ENCODE assay signal across 9 cellular contexts in the genomic region with DNA sequence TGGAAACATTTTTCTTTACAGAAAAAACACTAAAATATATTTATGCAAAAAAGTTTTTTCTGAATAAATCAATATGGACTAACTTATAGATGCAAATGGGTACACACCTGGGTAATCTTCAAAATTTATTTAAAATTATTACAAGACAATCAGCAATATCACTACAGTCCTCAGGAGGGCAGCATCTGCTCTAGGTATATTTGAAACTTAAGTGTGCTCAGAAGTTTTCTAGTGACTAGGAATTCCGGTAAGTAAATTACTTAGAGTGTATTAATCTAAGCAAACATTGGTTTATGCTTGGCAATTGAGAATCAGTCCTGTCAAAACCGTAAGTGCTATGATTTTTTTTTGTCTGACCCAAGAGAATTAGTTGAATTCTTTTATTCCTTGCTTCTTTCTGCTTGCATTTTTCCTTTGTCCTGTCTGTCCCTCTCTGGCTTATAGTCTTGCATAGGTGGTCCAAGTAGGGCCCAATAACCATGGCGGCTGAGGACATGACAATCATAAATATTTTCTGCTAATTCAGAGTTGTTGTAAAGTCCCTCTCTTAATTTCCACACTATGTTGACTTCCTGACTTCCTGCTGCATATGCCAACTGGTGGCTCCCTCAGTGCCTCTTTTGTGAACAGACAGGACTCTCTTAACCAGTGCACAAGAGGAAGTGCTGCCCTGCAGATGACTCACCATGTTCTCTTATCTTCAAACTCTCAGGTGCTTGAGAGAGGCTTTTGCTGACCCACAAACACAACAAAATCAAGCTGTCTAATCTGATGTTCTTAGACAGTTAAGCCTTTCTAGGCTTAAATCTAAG.
A peak's percentile ranks its signal among the peaks of the same experiment; 100 is the strongest.
DNase-seq lines count a peak whose midpoint lies in the region; ATAC-seq, FAIRE-seq and TF ChIP-seq lines count a peak whose summit lies in the region.
"Had no signal": no experiment of that assay in that cellular context is flagged by ENCODE, and none has a peak within 500 bp of the region (broad histone marks: within the 10 kb centered on the region; RNA-seq: fewer than 3 reads in every experiment).

No MANE protein-coding gene starts in this region.

- BruUV-seq in MCF 10A (replicated peaks; lab: Mats Ljungman, UMichigan) = no TSS peak

- H4K20me1 ChIP-seq in OCI-LY1 (ENCODE audit: insufficient read depth, low read length) (no peaks in the 10 kb centered on the region), keratinocyte (ENCODE audit: control insufficient read depth, extremely low read depth, insufficient read depth, low read length) (no peaks in the 10 kb centered on the region)

- intact Hi-C loops in MCF 10A (cut with micrococcal nuclease) = loop anchor here (1.0 to 2.0 kb wide), 2 partner anchors 31 to 342 kb away; no protein-coding TSS in a partner anchor

- H3K4me1 ChIP-seq in OCI-LY1 (ENCODE audit: insufficient read depth, low read length, severe bottlenecking) = no peaks in the 10 kb centered on the region
- H3K4me1 ChIP-seq in keratinocyte (ENCODE audit: control insufficient read depth, extremely low read depth, insufficient read depth, low read length) = no peaks in the 10 kb centered on the region

- H3K9me3 Mint-ChIP-seq in activated naive CD4-positive, alpha-beta T cell treated with anti-CD3 and anti-CD28 coated beads, Interleukin-2, amount 50 U/mL, for 24 hours = no peaks in the 10 kb centered on the region
- H3K9me3 Mint-ChIP-seq in MCF 10A (ENCODE audit: unreplicated experiment) = no peaks in the 10 kb centered on the region
- H3K9me3 Mint-ChIP-seq in stimulated activated naive CD8-positive, alpha-beta T cell treated with anti-CD3 and anti-CD28 coated beads, Interleukin-15, amount 100 ng/mL, for 72 hours = no peaks in the 10 kb centered on the region

- no peak overlapping the region for H3K4me3 Mint-ChIP-seq in activated naive CD4-positive, alpha-beta T cell treated with anti-CD3 and anti-CD28 coated beads, Interleukin-2, amount 50 U/mL, for 24 hours
- no peak overlapping the region for H3K4me3 Mint-ChIP-seq in MCF 10A (ENCODE audit: unreplicated experiment)
- H3K4me3 Mint-ChIP-seq in stimulated activated naive CD8-positive, alpha-beta T cell treated with anti-CD3 and anti-CD28 coated beads, Interleukin-15, amount 100 ng/mL, for 72 hours = no peak overlapping the region

- no peak for DNase-seq in activated naive CD4-positive, alpha-beta T cell (lab: John Stamatoyannopoulos, UW)
- DNase-seq in HUDEP-2 (lab: John Stamatoyannopoulos, UW; ENCODE audit: unreplicated experiment in 76 of 76) = peak in 62 of 76 experiments; percentile 2 to 78 (median 36)
- peak; percentile 63 for DNase-seq in MCF 10A (ENCODE audit: unreplicated experiment)
- peak; percentile 9 for DNase-seq in keratinocyte (ENCODE audit: low read depth, low spot score)
- DNase-seq in stimulated activated naive CD8-positive, alpha-beta T cell treated with anti-CD3 and anti-CD28 coated beads, Interleukin-15, amount 100 ng/mL, for 72 hours = no peak

- dilution Hi-C loops in keratinocyte (cut with MboI; ENCODE audit: extremely low pct_ligation_motif_present, low sequenced_read_pairs) = loop anchor here (25.0 kb wide), 1 partner anchor 308 kb away; no protein-coding TSS in a partner anchor

- no peak overlapping the region for H3K9ac ChIP-seq in OCI-LY1 (ENCODE audit: low read length)
- no peak overlapping the region for H3K9ac ChIP-seq in keratinocyte (ENCODE audit: control insufficient read depth, extremely low read depth, insufficient read depth, low read length)

- POLR2A ChIA-PET in MCF 10A (lab: Yijun Ruan, JAX) = interaction anchor here (0.6 kb wide), 1 partner anchor 825 kb away, joined by 4 read pairs; no protein-coding TSS in a partner anchor

- H2AFZ ChIP-seq in OCI-LY1 (ENCODE audit: low read length) (no peak overlapping the region), keratinocyte (ENCODE audit: control insufficient read depth, low read length) (no peak overlapping the region)

- no peaks in the 10 kb centered on the region for H3K27me3 Mint-ChIP-seq in activated naive CD4-positive, alpha-beta T cell treated with anti-CD3 and anti-CD28 coated beads, Interleukin-2, amount 50 U/mL, for 24 hours
- peaks cover 48% of the 10 kb centered on the region for H3K27me3 Mint-ChIP-seq in MCF 10A (ENCODE audit: insufficient read depth, unreplicated experiment)
- no peaks in the 10 kb centered on the region for H3K27me3 Mint-ChIP-seq in stimulated activated naive CD8-positive, alpha-beta T cell treated with anti-CD3 and anti-CD28 coated beads, Interleukin-15, amount 100 ng/mL, for 72 hours

- peak; percentile 82 for ATAC-seq in GM21717 (IDR thresholded peaks at IDR 0.05; ENCODE audit: unreplicated experiment)
- ATAC-seq in stimulated activated naive CD8-positive, alpha-beta T cell treated with anti-CD3 and anti-CD28 coated beads, Interleukin-15, amount 100 ng/mL, for 72 hours = peak; percentile 86

- no peaks in the 10 kb centered on the region for H3K36me3 Mint-ChIP-seq in activated naive CD4-positive, alpha-beta T cell treated with anti-CD3 and anti-CD28 coated beads, Interleukin-2, amount 50 U/mL, for 24 hours
- no peaks in the 10 kb centered on the region for H3K36me3 Mint-ChIP-seq in MCF 10A (ENCODE audit: insufficient read depth, unreplicated experiment)

- H3K36me3 ChIP-seq in OCI-LY1 (ENCODE audit: insufficient read depth, low read length) = no peaks in the 10 kb centered on the region
- H3K36me3 ChIP-seq in keratinocyte (ENCODE audit: control insufficient read depth in 2 of 2, extremely low read depth in 1 of 2, insufficient read depth in 2 of 2, low read length in 2 of 2) = no peaks in the 10 kb centered on the region
- H3K36me3 ChIP-seq: neutrophil had no signal

- no peaks in the 10 kb centered on the region for H3K9me3 ChIP-seq in OCI-LY1 (ENCODE audit: low read length)
- H3K9me3 ChIP-seq in keratinocyte (ENCODE audit: control insufficient read depth, low read depth, low read length) = no peaks in the 10 kb centered on the region
- H3K9me3 ChIP-seq: neutrophil had no signal

- no peaks in the 10 kb centered on the region for H3K9me1 ChIP-seq in keratinocyte (ENCODE audit: control insufficient read depth, extremely low read depth, insufficient read depth, low read length)

- CTCF ChIA-PET in MCF 10A (lab: Yijun Ruan, JAX) = interaction anchor here (0.6 to 6.4 kb wide), 14 partner anchors 12 to 1680 kb away, joined by 3 to 105 read pairs (median 3); no protein-coding TSS in a partner anchor

- no peak overlapping the region for H3K4me3 ChIP-seq in OCI-LY1 (ENCODE audit: low read depth, low read length, poor library complexity, severe bottlenecking)
- H3K4me3 ChIP-seq in keratinocyte (ENCODE audit: control insufficient read depth in 2 of 3, extremely low read depth in 1 of 3, insufficient read depth in 2 of 3, low read depth in 1 of 3, low read length in 3 of 3) = no peak overlapping the region

- no peaks in the 10 kb centered on the region for H3K79me2 ChIP-seq in OCI-LY1 (ENCODE audit: insufficient read depth, low read length)
- H3K79me2 ChIP-seq in keratinocyte (ENCODE audit: control insufficient read depth, insufficient read depth, low read length) = no peaks in the 10 kb centered on the region

- no peaks in the 10 kb centered on the region for H3K27me3 ChIP-seq in OCI-LY1 (ENCODE audit: insufficient read depth, low read length)
- H3K27me3 ChIP-seq in keratinocyte (ENCODE audit: control insufficient read depth, extremely low read depth, insufficient read depth, low read length) = no peaks in the 10 kb centered on the region
- H3K27me3 ChIP-seq: neutrophil had no signal

- TF ChIP-seq CTCF in OCI-LY1 (IDR thresholded peaks at IDR 0.05; ENCODE audit: low read length) = peak; percentile 77
- TF ChIP-seq CTCF in MCF 10A (IDR thresholded peaks at IDR 0.05; ENCODE audit: unreplicated experiment) = peak; percentile 73
- TF ChIP-seq CTCF in keratinocyte (optimal IDR thresholded peaks at IDR 0.05 in 1 of 3, IDR thresholded peaks at IDR 0.05 in 1 of 3, conservative IDR thresholded peaks at IDR 0.05 in 1 of 3; ENCODE audit: extremely low read depth in 1 of 3, insufficient read depth in 2 of 3, low read length in 3 of 3) = peak in 2 of 3 experiments; percentile 36 to 40

- peak overlapping the region; percentile 3 for H3K27ac Mint-ChIP-seq in activated naive CD4-positive, alpha-beta T cell treated with anti-CD3 and anti-CD28 coated beads, Interleukin-2, amount 50 U/mL, for 24 hours
- no peak overlapping the region for H3K27ac Mint-ChIP-seq in MCF 10A (ENCODE audit: low read depth, unreplicated experiment)
- peak overlapping the region; percentile 34 to 36 for H3K27ac Mint-ChIP-seq in stimulated activated naive CD8-positive, alpha-beta T cell treated with anti-CD3 and anti-CD28 coated beads, Interleukin-15, amount 100 ng/mL, for 72 hours

- no peaks in the 10 kb centered on the region for H3F3A ChIP-seq in OCI-LY1 (ENCODE audit: insufficient read depth, low read length)

- peaks cover 15% of the 10 kb centered on the region for H3K4me1 Mint-ChIP-seq in activated naive CD4-positive, alpha-beta T cell treated with anti-CD3 and anti-CD28 coated beads, Interleukin-2, amount 50 U/mL, for 24 hours
- H3K4me1 Mint-ChIP-seq in MCF 10A (ENCODE audit: insufficient read depth, unreplicated experiment) = no peaks in the 10 kb centered on the region
- peaks cover 9% of the 10 kb centered on the region for H3K4me1 Mint-ChIP-seq in stimulated activated naive CD8-positive, alpha-beta T cell treated with anti-CD3 and anti-CD28 coated beads, Interleukin-15, amount 100 ng/mL, for 72 hours

- H3K27ac ChIP-seq in OCI-LY1 (ENCODE audit: low read depth, low read length, poor library complexity, severe bottlenecking) = no peak overlapping the region
- H3K27ac ChIP-seq in keratinocyte (ENCODE audit: control insufficient read depth, insufficient read depth, low read length) = no peak overlapping the region
- H3K27ac ChIP-seq: neutrophil had no signal

- FAIRE-seq in keratinocyte (lab: Jason Lieb, UNC) = no peak

- H3K4me2 ChIP-seq in OCI-LY1 (ENCODE audit: low read length) (no peak overlapping the region), keratinocyte (ENCODE audit: control insufficient read depth, extremely low read depth, insufficient read depth, low read depth, low read length) (no peak overlapping the region)

- H3K9me2 ChIP-seq in OCI-LY1 (ENCODE audit: low read depth, low read length) = no peaks in the 10 kb centered on the region; the same call in 1 of the 2 replicates

Comparison
In these comparisons a context has a peak if more than half of its experiments do, and no peak if none do; other contexts are left out.
1. DNase-seq: peak in HUDEP-2 (62 of 76), MCF 10A (single experiment) and keratinocyte (single experiment); none in activated naive CD4-positive, alpha-beta T cell (0 of 4) and stimulated activated naive CD8-positive, alpha-beta T cell treated with anti-CD3 and anti-CD28 coated beads, Interleukin-15, amount 100 ng/mL, for 72 hours (0 of 2).
2. Peak in every context shown above with its lines, with median percentiles within 50 percentile points of each other: CTCF ChIP-seq.